Comparison of ENCODE assay signal across 18 cellular contexts in the genomic region with DNA sequence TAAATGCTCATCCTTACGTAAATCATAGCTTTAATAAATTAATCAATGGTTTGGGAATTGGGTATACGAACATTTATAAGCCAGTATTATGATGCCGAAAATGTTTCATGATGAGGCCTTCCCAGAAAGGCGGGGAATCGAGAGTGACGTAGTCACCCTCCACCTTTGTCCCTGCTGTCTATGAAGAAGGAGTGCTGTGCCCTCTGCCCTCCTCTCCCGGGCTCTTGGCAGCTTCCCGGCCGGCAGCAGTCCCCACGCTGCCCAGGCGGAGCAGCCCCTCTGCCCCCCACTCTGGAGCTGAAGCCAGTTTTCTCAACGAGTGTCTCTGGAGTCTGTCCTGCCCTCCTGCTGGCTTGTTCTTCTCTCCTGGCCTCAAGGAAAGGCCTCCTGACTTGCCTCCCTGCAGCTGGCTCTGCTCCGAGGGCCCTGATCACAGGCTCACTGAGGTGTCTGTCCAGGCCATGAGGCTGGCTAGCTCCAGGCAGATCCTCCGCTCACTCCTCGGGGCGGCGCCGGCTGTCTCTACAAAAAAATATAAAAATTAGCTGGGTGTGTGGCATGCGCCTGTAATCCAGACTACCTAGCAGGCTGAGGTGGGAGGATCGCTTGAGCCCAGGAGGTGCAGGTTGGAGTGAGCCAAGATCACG.
"Had no signal": no experiment of that assay in that cellular context is flagged by ENCODE, and none has a peak within 500 bp of the region (broad histone marks: within the 10 kb centered on the region; RNA-seq: fewer than 3 reads in every experiment).

No MANE protein-coding gene starts in this region.

- H3K4me3 Mint-ChIP-seq: activated CD4-positive, alpha-beta memory T cell treated with anti-CD3 and anti-CD28 coated beads, Interleukin-2, amount 10 ng/mL, durations not matched to agents 7 days and 5 days; activated naive CD8-positive, alpha-beta T cell treated with anti-CD3 and anti-CD28 coated beads, Interleukin-2, amount 10 ng/mL, durations not matched to agents 7 days and 5 days; central memory CD8-positive, alpha-beta T cell; dendritic cell treated with granulocyte-macrophage colony-stimulating factor and Interleukin-4, amounts not matched to agents 40 ng/mL and 50 ng/mL, for 4 days; WTC11 had no signal

- H3K9me3 Mint-ChIP-seq: central memory CD8-positive, alpha-beta T cell had no signal

- H3K27me3 ChIP-seq: brain microvascular endothelial cell, neutrophil, upper lobe of right lung had no signal

- DNase-seq: activated CD4-positive, alpha-beta memory T cell treated with anti-CD3 and anti-CD28 coated beads, Interleukin-2, amount 10 ng/mL, durations not matched to agents 7 days and 5 days; activated CD4-positive, alpha-beta T cell treated with anti-CD3 and anti-CD28 coated beads for 4 hours; activated naive CD4-positive, alpha-beta T cell; activated naive CD8-positive, alpha-beta T cell treated with anti-CD3 and anti-CD28 coated beads, Interleukin-2, amount 10 ng/mL, durations not matched to agents 7 days and 5 days; brain microvascular endothelial cell; effector memory CD4-positive, alpha-beta T cell; foreskin melanocyte; lower lobe of right lung; naive B cell; stimulated activated CD4-positive, alpha-beta T cell treated with anti-CD3 and anti-CD28 coated beads, Interleukin-4, amount 100 ng/mL, for 4 hours; stimulated activated CD8-positive, alpha-beta memory T cell treated with anti-CD3 and anti-CD28 coated beads, Interleukin-4, amount 100 ng/mL, for 48 hours; stimulated activated naive CD4-positive, alpha-beta T cell treated with Interleukin-2 at 50 U/mL for 16 hours; T-helper 2 cell; upper lobe of right lung had no signal

- H3K4me1 ChIP-seq: upper lobe of right lung had no signal

- H3K4me3 ChIP-seq: lower lobe of right lung, upper lobe of right lung had no signal

- H3K36me3 ChIP-seq: brain microvascular endothelial cell, lower lobe of right lung, neutrophil, upper lobe of right lung had no signal

- H3K27me3 Mint-ChIP-seq: activated CD4-positive, alpha-beta memory T cell treated with anti-CD3 and anti-CD28 coated beads, Interleukin-2, amount 10 ng/mL, durations not matched to agents 7 days and 5 days; dendritic cell treated with granulocyte-macrophage colony-stimulating factor and Interleukin-4, amounts not matched to agents 40 ng/mL and 50 ng/mL, for 4 days; naive B cell had no signal

- H3K36me3 Mint-ChIP-seq: activated naive CD8-positive, alpha-beta T cell treated with anti-CD3 and anti-CD28 coated beads, Interleukin-2, amount 10 ng/mL, durations not matched to agents 7 days and 5 days; naive B cell; WTC11 had no signal

- H3K9me3 ChIP-seq: lower lobe of right lung, upper lobe of right lung had no signal

- H3K27ac ChIP-seq: brain microvascular endothelial cell, lower lobe of right lung, neutrophil, upper lobe of right lung had no signal

- ATAC-seq: WTC11 had no signal

- H3K27ac Mint-ChIP-seq: activated CD4-positive, alpha-beta memory T cell treated with anti-CD3 and anti-CD28 coated beads, Interleukin-2, amount 10 ng/mL, durations not matched to agents 7 days and 5 days; activated naive CD8-positive, alpha-beta T cell treated with anti-CD3 and anti-CD28 coated beads, Interleukin-2, amount 10 ng/mL, durations not matched to agents 7 days and 5 days; dendritic cell treated with granulocyte-macrophage colony-stimulating factor and Interleukin-4, amounts not matched to agents 40 ng/mL and 50 ng/mL, for 4 days; WTC11 had no signal
